Comparison of ENCODE assay signal across 27 cellular contexts in the genomic region with DNA sequence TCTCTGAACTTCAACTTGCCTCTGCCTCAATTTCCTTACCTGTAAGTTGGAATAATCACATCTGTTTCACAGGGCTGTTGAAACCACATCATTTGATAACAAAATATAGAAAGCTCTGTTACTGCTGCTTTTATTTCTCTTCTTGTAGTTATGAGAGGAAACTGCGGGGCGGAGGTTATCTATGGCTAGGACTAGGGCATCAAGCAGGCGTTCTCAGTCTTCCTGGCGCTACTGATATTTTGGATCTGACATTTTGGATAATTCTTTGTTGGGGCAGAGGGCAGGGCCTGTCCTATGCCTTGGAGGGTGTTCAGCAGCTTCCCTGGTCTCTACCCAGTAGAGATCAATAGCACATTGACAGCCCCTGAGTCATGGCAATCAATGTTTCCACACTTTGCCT. TPM values are rescaled to one million over a fixed set of nuclear protein-coding genes. Genes with fewer than 3 reads are reported as not detected.
DNase-seq lines count a peak whose midpoint lies in the region; ATAC-seq, FAIRE-seq and TF ChIP-seq lines count a peak whose summit lies in the region.
"Had no signal": no experiment of that assay in that cellular context is flagged by ENCODE, and none has a peak within 500 bp of the region (broad histone marks: within the 10 kb centered on the region; RNA-seq: fewer than 3 reads in every experiment).

No MANE protein-coding gene starts in this region.

- BruUV-seq in HepG2 (replicated peaks; lab: Mats Ljungman, UMichigan) = no TSS peak

- no peak for TF ChIP-seq CTCF in liver (IDR thresholded peaks at IDR 0.05; ENCODE audit: low read depth, low read length, missing input control)
- TF ChIP-seq CTCF in HepG2 (CRISPR knock-in tag; IDR thresholded peaks at IDR 0.05) = no peak
- no peak for TF ChIP-seq CTCF in endothelial cell (IDR thresholded peaks at IDR 0.05; ENCODE audit: unreplicated experiment)
- TF ChIP-seq CTCF in nephron progenitor cell (IDR thresholded peaks at IDR 0.05) = no peak
- TF ChIP-seq CTCF in dorsolateral prefrontal cortex (IDR thresholded peaks at IDR 0.05 in 54 of 56, conservative IDR thresholded peaks at IDR 0.05 in 2 of 56; ENCODE audit: low read depth in 1 of 56, partially characterized antibody in 56 of 56) = no peak

- H3K4me3 Mint-ChIP-seq in endothelial cell (ENCODE audit: unreplicated experiment) = peak overlapping the region; percentile 69
- H3K4me3 Mint-ChIP-seq in nephron progenitor cell = peak overlapping the region; percentile 28
- H3K4me3 Mint-ChIP-seq: GM23338, HFFc6, IgD-negative memory B cell had no signal

- peaks cover 16% of the 10 kb centered on the region for H3K79me2 ChIP-seq in HepG2 (ENCODE audit: insufficient read depth, low read length)

- H3K9ac ChIP-seq in liver (ENCODE audit: low read depth in 1 of 2, low read length in 2 of 2) (no peak overlapping the region), HepG2 (ENCODE audit: insufficient read depth, low read depth, low read length) (no peak overlapping the region)
- H3K9ac ChIP-seq: BLaER1, KMS-11 had no signal

- H3K27me3 Mint-ChIP-seq in endothelial cell (ENCODE audit: unreplicated experiment) = peaks cover 20% of the 10 kb centered on the region
- H3K27me3 Mint-ChIP-seq in nephron progenitor cell (ENCODE audit: low read depth, poor library complexity) = peaks cover 5% of the 10 kb centered on the region

- WGBS in liver = 83% methylated on average over 4 of the region's 4 CpGs
- 99% methylated on average over 4 of the region's 4 CpGs for WGBS in HepG2 (ENCODE audit: low lambda C conversion rate)

- intact Hi-C loops in HepG2 (cut with micrococcal nuclease; ENCODE audit: unreplicated experiment) (no loop called here), dorsolateral prefrontal cortex (cut with DNase I) (loop anchor here in 1 of 2 donors (5.0 kb wide), 1 partner anchor 270 kb away; no protein-coding TSS in a partner anchor)

- no peak overlapping the region for H3K4me2 ChIP-seq in HepG2 (ENCODE audit: low read depth, low read length)
- H3K4me2 ChIP-seq: BLaER1, GM23338, KMS-11 had no signal

- TF ChIP-seq EP300 in HepG2 (IDR thresholded peaks at IDR 0.05; ENCODE audit: low read depth in 2 of 2, low read length in 2 of 2) (no peak), HepG2 (CRISPR knock-in tag; IDR thresholded peaks at IDR 0.05; ENCODE audit: borderline replicate concordance) (no peak)

- H3K4me1 Mint-ChIP-seq in endothelial cell (ENCODE audit: unreplicated experiment) (peaks cover 17% of the 10 kb centered on the region), nephron progenitor cell (peaks cover 35% of the 10 kb centered on the region)

- peaks cover 0 to 2% (median 0%) of the 10 kb centered on the region in 4 donors for H3K27me3 ChIP-seq in liver (ENCODE audit: control insufficient read depth in 4 of 4, insufficient read depth in 4 of 4, low read length in 3 of 4)
- no peaks in the 10 kb centered on the region for H3K27me3 ChIP-seq in HepG2 (ENCODE audit: control insufficient read depth in 1 of 2, insufficient read depth in 2 of 2, low read length in 2 of 2)
- no peaks in the 10 kb centered on the region for H3K27me3 ChIP-seq in dorsolateral prefrontal cortex

- H3K27ac Mint-ChIP-seq in endothelial cell (ENCODE audit: unreplicated experiment) (no peak overlapping the region), nephron progenitor cell (no peak overlapping the region)
- H3K27ac Mint-ChIP-seq: CD4-positive, CD25-positive, alpha-beta regulatory T cell; GM23338; HFFc6; IgD-negative memory B cell had no signal

- no peak for FAIRE-seq in HepG2 (lab: Jason Lieb, UNC)
- FAIRE-seq: D721Med, GM18507 had no signal

- H3K9me3 Mint-ChIP-seq in endothelial cell (ENCODE audit: unreplicated experiment) (no peaks in the 10 kb centered on the region), nephron progenitor cell (no peaks in the 10 kb centered on the region)
- H3K9me3 Mint-ChIP-seq: CD4-positive, CD25-positive, alpha-beta regulatory T cell; GM23338; H9; HFFc6; IgD-negative memory B cell had no signal

- H3K9me3 ChIP-seq in liver (ENCODE audit: control insufficient read depth in 4 of 4, low read length in 3 of 4) = no peaks in the 10 kb centered on the region
- H3K9me3 ChIP-seq in HepG2 (ENCODE audit: low read length) = no peaks in the 10 kb centered on the region
- H3K9me3 ChIP-seq: BLaER1 had no signal

- POLR2A ChIA-PET in HepG2 (lab: Yijun Ruan, JAX) = interaction anchor here (0.6 kb wide), 1 partner anchor 9 kb away, joined by 3 read pairs; no protein-coding TSS in a partner anchor

- H3K27ac ChIP-seq in liver (ENCODE audit: low read depth in 1 of 2, low read length in 2 of 2) (no peak overlapping the region), HepG2 (ENCODE audit: extremely low read length, insufficient read depth, low read length) (no peak overlapping the region), dorsolateral prefrontal cortex (no peak overlapping the region)
- H3K27ac ChIP-seq: BLaER1, KMS-11, SJSA1 had no signal

- H3K36me3 ChIP-seq in liver (ENCODE audit: control insufficient read depth in 4 of 4, insufficient read depth in 3 of 4, low read depth in 1 of 4, low read length in 3 of 4) (no peaks in the 10 kb centered on the region), HepG2 (replicated peaks in 1 of 2; ENCODE audit: control insufficient read depth in 1 of 2, insufficient read depth in 2 of 2, low read length in 2 of 2) (peaks cover 16 to 33% of the 10 kb centered on the region in 2 experiments; a peak in 4 of 5 replicates)
- H3K36me3 ChIP-seq: BLaER1 had no signal

- DNase-seq in HepG2 (ENCODE audit: low spot score) (no peak), endothelial cell (ENCODE audit: low spot score) (no peak), nephron progenitor cell (no peak), SIG-M5 treated with dmso at 0.1 percent for 504 hours (lab: John Stamatoyannopoulos, UW; ENCODE audit: unreplicated experiment) (no peak), dorsolateral prefrontal cortex (no peak)
- DNase-seq: CD4-positive, CD25-positive, alpha-beta regulatory T cell; H9; HFFc6; NCI-H1048; NCI-H1417; NCI-H1694; NCI-H2029 treated with DMSO at 0.1 percent for 48 hours; NCI-H446 treated with DMSO at 0.1 percent for 48 hours; NCI-H526; NCI-H82; NK-92 treated with Interleukin-12 subunit alpha and Interleukin-12 subunit beta, amount 100 ng/mL, for 24 hours; PC-3 had no signal

- H3K4me3 ChIP-seq in liver (ENCODE audit: low read depth in 1 of 3, low read length in 3 of 3) (no peak overlapping the region), HepG2 (replicated peaks in 1 of 3; ENCODE audit: insufficient read depth in 1 of 3, low read depth in 2 of 3, low read length in 3 of 3) (no peak overlapping the region), dorsolateral prefrontal cortex (no peak overlapping the region)
- H3K4me3 ChIP-seq: BLaER1, GM23338, SJSA1 had no signal

- in situ Hi-C loops in HepG2 (cut with HindIII; ENCODE audit: extremely low pct_ligation_motif_present, low pct_unique_long_range_greater_than_20kb) = no loop called here

- TF ChIP-seq RAD21 in liver (IDR thresholded peaks at IDR 0.05) = no peak
- no peak for TF ChIP-seq RAD21 in HepG2 (CRISPR knock-in tag; IDR thresholded peaks at IDR 0.05)

- H4K20me1 ChIP-seq in HepG2 (ENCODE audit: insufficient read depth, low read length) = no peaks in the 10 kb centered on the region

- H3K36me3 Mint-ChIP-seq in endothelial cell (ENCODE audit: low read depth, unreplicated experiment) (peaks cover 27% of the 10 kb centered on the region), nephron progenitor cell (ENCODE audit: low read depth) (peaks cover 54% of the 10 kb centered on the region)
- H3K36me3 Mint-ChIP-seq: CD4-positive, CD25-positive, alpha-beta regulatory T cell had no signal

- no peak for ATAC-seq in HepG2
- no peak for ATAC-seq in GM19467 (IDR thresholded peaks at IDR 0.05; ENCODE audit: unreplicated experiment)
- ATAC-seq in GM18909 (IDR thresholded peaks at IDR 0.05; ENCODE audit: poor library complexity, unreplicated experiment) = no peak
- ATAC-seq: GM23338, PC-3 had no signal

- H3K4me1 ChIP-seq in liver (ENCODE audit: control insufficient read depth in 4 of 4, insufficient read depth in 4 of 4, low read length in 3 of 4) (peaks cover 7 to 17% (median 12%) of the 10 kb centered on the region in 4 donors), HepG2 (ENCODE audit: insufficient read depth, low read length) (peaks cover 20% of the 10 kb centered on the region)

- CTCF ChIA-PET in HepG2 (lab: Yijun Ruan, JAX; ENCODE audit: low intra/inter-chr PET ratio, low total read pairs) = no interaction called here

- TF ChIP-seq POLR2A in HepG2 (IDR thresholded peaks at IDR 0.05; ENCODE audit: insufficient read depth in 1 of 2, low read depth in 2 of 2, low read length in 2 of 2) = no peak

- H2AFZ ChIP-seq in HepG2 (ENCODE audit: low read length) = no peak overlapping the region
- H2AFZ ChIP-seq: GM23338 had no signal

RNA-seq across cellular contexts. Expression of a gene that starts 3.9 kb away (rescaled TPM):
- total RNA-seq in liver = 1 to 10 TPM; 1.5 to 1.9 TPM
- polyA plus RNA-seq in liver = 1 to 10 TPM in 1 of 2 donors, under 1 TPM in 1; 0.42 to 1.7 TPM
- total RNA-seq in HepG2 (2016; rRNA removed; fragmentation: Illumina TruSeq; extraction: Trizol) = 7.9 and 20.5 TPM in 2 replicates
- 14.4 and 19.9 TPM in 2 replicates for total RNA-seq in HepG2 (2016; cell fraction: cytosol; rRNA removed; fragmentation: Illumina TruSeq; extraction: Trizol; ENCODE audit: low read depth)
- total RNA-seq in HepG2 (2016; cell fraction: insoluble cytoplasmic fraction; rRNA removed; fragmentation: Illumina TruSeq; extraction: Trizol) = 6.3 and 20.7 TPM in 2 replicates
- 5.4 and 5.7 TPM in 2 replicates for total RNA-seq in HepG2 (2016; cell fraction: membrane; rRNA removed; fragmentation: Illumina TruSeq; extraction: Trizol)
- total RNA-seq in HepG2 (2016; cell fraction: nucleus; rRNA removed; fragmentation: Illumina TruSeq; extraction: Trizol) = 23.7 and 28.0 TPM in 2 replicates
- 20.1 and 21.1 TPM in 2 replicates for polyA plus RNA-seq in HepG2 (2011; rRNA removed)
- polyA plus RNA-seq in HepG2 (2011; cell fraction: cytosol; rRNA removed) = 12.3 and 21.8 TPM in 2 replicates
- 72.0 and 79.4 TPM in 2 replicates for polyA plus RNA-seq in HepG2 (2011; cell fraction: nucleus; rRNA removed)
- 20.2 and 27.2 TPM in 2 replicates for polyA plus RNA-seq in HepG2 (2012)
- polyA plus RNA-seq in HepG2 (2016; cell fraction: cytosol; fragmentation: Illumina TruSeq; extraction: Trizol; ENCODE audit: low read depth) = 1.8 and 2.1 TPM in 2 replicates
- 8.0 and 10.2 TPM in 2 replicates for polyA plus RNA-seq in HepG2 (2016; cell fraction: insoluble cytoplasmic fraction; fragmentation: Illumina TruSeq; extraction: Trizol; ENCODE audit: low read depth)
- 3.0 and 3.3 TPM in 2 replicates for polyA plus RNA-seq in HepG2 (2016; cell fraction: membrane; fragmentation: Illumina TruSeq; extraction: Trizol; ENCODE audit: low read depth)
- 52.6 and 56.5 TPM in 2 replicates for polyA plus RNA-seq in HepG2 (2016; cell fraction: nucleus; fragmentation: Illumina TruSeq; extraction: Trizol; ENCODE audit: insufficient read depth, low read depth)
- polyA minus RNA-seq in HepG2 (2011; rRNA and poly(A)+ RNA removed; ENCODE audit: low replicate concordance) = 0.12 and 24.7 TPM in 2 replicates
- 10.2 and 13.7 TPM in 2 replicates for polyA minus RNA-seq in HepG2 (2011; cell fraction: cytosol; rRNA and poly(A)+ RNA removed)
- polyA minus RNA-seq in HepG2 (2011; cell fraction: nucleus; rRNA and poly(A)+ RNA removed) = 19.1 and 20.3 TPM in 2 replicates
- 48.8 TPM for total RNA-seq in endothelial cell (ENCODE audit: unreplicated experiment)
- 10 to 100 TPM; 14.2 to 61.4 (median 29.3) TPM for total RNA-seq in dorsolateral prefrontal cortex
- polyA plus RNA-seq: IgD-negative memory B cell had no signal

RNA-seq across cellular contexts. Expression of a gene that starts 8.6 kb away (rescaled TPM):
- under 1 TPM in 1 of 2 donors, not detected in 1; under 0.01 TPM for total RNA-seq in liver
- under 1 TPM in 1 of 2 donors, not detected in 1; 0.12 TPM for polyA plus RNA-seq in liver
- total RNA-seq in HepG2 (2016; rRNA removed; fragmentation: Illumina TruSeq; extraction: Trizol) = 0.17 and 1.3 TPM in 2 replicates
- total RNA-seq in HepG2 (2016; cell fraction: cytosol; rRNA removed; fragmentation: Illumina TruSeq; extraction: Trizol; ENCODE audit: low read depth) = 0.26 and 0.30 TPM in 2 replicates
- total RNA-seq in HepG2 (2016; cell fraction: insoluble cytoplasmic fraction; rRNA removed; fragmentation: Illumina TruSeq; extraction: Trizol) = 0.15 and 0.84 TPM in 2 replicates
- 0.14 and 0.46 TPM in 2 replicates for total RNA-seq in HepG2 (2016; cell fraction: membrane; rRNA removed; fragmentation: Illumina TruSeq; extraction: Trizol)
- total RNA-seq in HepG2 (2016; cell fraction: nucleus; rRNA removed; fragmentation: Illumina TruSeq; extraction: Trizol) = 0.84 and 2.6 TPM in 2 replicates
- 3.6 and 3.8 TPM in 2 replicates for polyA plus RNA-seq in HepG2 (2011; rRNA removed)
- 0.58 and 1.0 TPM in 2 replicates for polyA plus RNA-seq in HepG2 (2011; cell fraction: cytosol; rRNA removed)
- 31.0 and 48.1 TPM in 2 replicates for polyA plus RNA-seq in HepG2 (2011; cell fraction: nucleus; rRNA removed)
- polyA plus RNA-seq in HepG2 (2012) = 1.9 and 2.1 TPM in 2 replicates
- polyA plus RNA-seq in HepG2 (2016; cell fraction: cytosol; fragmentation: Illumina TruSeq; extraction: Trizol; ENCODE audit: low read depth) = 0.17 and 0.24 TPM in 2 replicates
- polyA plus RNA-seq in HepG2 (2016; cell fraction: insoluble cytoplasmic fraction; fragmentation: Illumina TruSeq; extraction: Trizol; ENCODE audit: low read depth) = 0.56 and 0.57 TPM in 2 replicates
- 0.18 and 0.34 TPM in 2 replicates for polyA plus RNA-seq in HepG2 (2016; cell fraction: membrane; fragmentation: Illumina TruSeq; extraction: Trizol; ENCODE audit: low read depth)
- polyA plus RNA-seq in HepG2 (2016; cell fraction: nucleus; fragmentation: Illumina TruSeq; extraction: Trizol; ENCODE audit: insufficient read depth, low read depth) = 9.0 and 13.6 TPM in 2 replicates
- polyA minus RNA-seq in HepG2 (2011; rRNA and poly(A)+ RNA removed; ENCODE audit: low replicate concordance) = 0.07 and 2.9 TPM in 2 replicates
- not detected in 2 replicates for polyA minus RNA-seq in HepG2 (2011; cell fraction: cytosol; rRNA and poly(A)+ RNA removed)
- polyA minus RNA-seq in HepG2 (2011; cell fraction: nucleus; rRNA and poly(A)+ RNA removed) = 8.1 and 8.2 TPM in 2 replicates
- 9.0 TPM for total RNA-seq in endothelial cell (ENCODE audit: unreplicated experiment)
- 10 to 100 TPM in 110 of 120 experiments, 1 to 10 TPM in 10; 6.0 to 46.0 (median 17.9) TPM for total RNA-seq in dorsolateral prefrontal cortex
- total RNA-seq: CD4-positive, CD25-positive, alpha-beta regulatory T cell; PC-3; SJSA1 had no signal
- polyA plus RNA-seq: CD4-positive, CD25-positive, alpha-beta regulatory T cell; IgD-negative memory B cell had no signal

RNA-seq across cellular contexts. Expression of a gene that starts 10.5 kb away (rescaled TPM):
- total RNA-seq in liver (1 to 10 TPM in 1 of 2 donors, under 1 TPM in 1; 0.59 to 2.1 TPM), HepG2 (2016; rRNA removed; fragmentation: Illumina TruSeq; extraction: Trizol) (not detected in 2 replicates), endothelial cell (ENCODE audit: unreplicated experiment) (52.7 TPM), dorsolateral prefrontal cortex (100 to 1,000 TPM in 117 of 120 experiments, 10 to 100 TPM in 3; 49.5 to 245 (median 167) TPM)
- polyA plus RNA-seq in liver (1 to 10 TPM; 1.4 to 2.4 TPM), HepG2 (2011; rRNA removed) (0.08 and 0.10 TPM in 2 replicates)
- not detected in 2 replicates for total RNA-seq in HepG2 (2016; cell fraction: cytosol; rRNA removed; fragmentation: Illumina TruSeq; extraction: Trizol; ENCODE audit: low read depth)
- not detected in 2 replicates for total RNA-seq in HepG2 (2016; cell fraction: insoluble cytoplasmic fraction; rRNA removed; fragmentation: Illumina TruSeq; extraction: Trizol)
- total RNA-seq in HepG2 (2016; cell fraction: membrane; rRNA removed; fragmentation: Illumina TruSeq; extraction: Trizol) = not detected in 2 replicates
- total RNA-seq in HepG2 (2016; cell fraction: nucleus; rRNA removed; fragmentation: Illumina TruSeq; extraction: Trizol) = not detected in 2 replicates
- polyA plus RNA-seq in HepG2 (2011; cell fraction: cytosol; rRNA removed) = 0.05 and 0.08 TPM in 2 replicates
- polyA plus RNA-seq in HepG2 (2011; cell fraction: nucleus; rRNA removed) = 0.34 and 0.66 TPM in 2 replicates
- polyA plus RNA-seq in HepG2 (2012) = 0.51 and 0.78 TPM in 2 replicates
- not detected in 2 replicates for polyA plus RNA-seq in HepG2 (2016; cell fraction: cytosol; fragmentation: Illumina TruSeq; extraction: Trizol; ENCODE audit: low read depth)
- polyA plus RNA-seq in HepG2 (2016; cell fraction: insoluble cytoplasmic fraction; fragmentation: Illumina TruSeq; extraction: Trizol; ENCODE audit: low read depth) = not detected in 2 replicates
- polyA plus RNA-seq in HepG2 (2016; cell fraction: membrane; fragmentation: Illumina TruSeq; extraction: Trizol; ENCODE audit: low read depth) = not detected in 2 replicates
- not detected in 2 replicates for polyA plus RNA-seq in HepG2 (2016; cell fraction: nucleus; fragmentation: Illumina TruSeq; extraction: Trizol; ENCODE audit: insufficient read depth, low read depth)
- not detected in 2 replicates for polyA minus RNA-seq in HepG2 (2011; rRNA and poly(A)+ RNA removed; ENCODE audit: low replicate concordance)
- polyA minus RNA-seq in HepG2 (2011; cell fraction: cytosol; rRNA and poly(A)+ RNA removed) = not detected in 2 replicates
- polyA minus RNA-seq in HepG2 (2011; cell fraction: nucleus; rRNA and poly(A)+ RNA removed) = not detected in 2 replicates
- total RNA-seq: CD4-positive, CD25-positive, alpha-beta regulatory T cell; PC-3 had no signal
- polyA plus RNA-seq: CD4-positive, CD25-positive, alpha-beta regulatory T cell; IgD-negative memory B cell had no signal

RNA-seq across cellular contexts. Expression of a gene that starts 19.0 kb away (rescaled TPM):
- total RNA-seq in liver = 10 to 100 TPM in 1 of 2 donors, under 1 TPM in 1; 0.25 to 26.0 TPM
- 1 to 10 TPM; 1.3 to 3.9 TPM for polyA plus RNA-seq in liver
- total RNA-seq in HepG2 (2016; rRNA removed; fragmentation: Illumina TruSeq; extraction: Trizol) = 51.9 and 56.5 TPM in 2 replicates
- 18.2 and 19.1 TPM in 2 replicates for total RNA-seq in HepG2 (2016; cell fraction: cytosol; rRNA removed; fragmentation: Illumina TruSeq; extraction: Trizol; ENCODE audit: low read depth)
- total RNA-seq in HepG2 (2016; cell fraction: insoluble cytoplasmic fraction; rRNA removed; fragmentation: Illumina TruSeq; extraction: Trizol) = 50.0 and 55.6 TPM in 2 replicates
- total RNA-seq in HepG2 (2016; cell fraction: membrane; rRNA removed; fragmentation: Illumina TruSeq; extraction: Trizol) = 20.4 and 21.6 TPM in 2 replicates
- 31.7 and 43.0 TPM in 2 replicates for total RNA-seq in HepG2 (2016; cell fraction: nucleus; rRNA removed; fragmentation: Illumina TruSeq; extraction: Trizol)
- 21.8 and 32.7 TPM in 2 replicates for polyA plus RNA-seq in HepG2 (2011; rRNA removed)
- polyA plus RNA-seq in HepG2 (2011; cell fraction: cytosol; rRNA removed) = 13.5 and 33.7 TPM in 2 replicates
- 64.2 and 90.2 TPM in 2 replicates for polyA plus RNA-seq in HepG2 (2011; cell fraction: nucleus; rRNA removed)
- 11.7 and 21.3 TPM in 2 replicates for polyA plus RNA-seq in HepG2 (2012)
- 16.4 and 16.7 TPM in 2 replicates for polyA plus RNA-seq in HepG2 (2016; cell fraction: cytosol; fragmentation: Illumina TruSeq; extraction: Trizol; ENCODE audit: low read depth)
- 57.9 and 60.0 TPM in 2 replicates for polyA plus RNA-seq in HepG2 (2016; cell fraction: insoluble cytoplasmic fraction; fragmentation: Illumina TruSeq; extraction: Trizol; ENCODE audit: low read depth)
- 15.5 and 16.6 TPM in 2 replicates for polyA plus RNA-seq in HepG2 (2016; cell fraction: membrane; fragmentation: Illumina TruSeq; extraction: Trizol; ENCODE audit: low read depth)
- 101 and 114 TPM in 2 replicates for polyA plus RNA-seq in HepG2 (2016; cell fraction: nucleus; fragmentation: Illumina TruSeq; extraction: Trizol; ENCODE audit: insufficient read depth, low read depth)
- polyA minus RNA-seq in HepG2 (2011; rRNA and poly(A)+ RNA removed; ENCODE audit: low replicate concordance) = 37.9 and 93.4 TPM in 2 replicates
- polyA minus RNA-seq in HepG2 (2011; cell fraction: cytosol; rRNA and poly(A)+ RNA removed) = 13.8 and 22.5 TPM in 2 replicates
- polyA minus RNA-seq in HepG2 (2011; cell fraction: nucleus; rRNA and poly(A)+ RNA removed) = 19.8 and 31.5 TPM in 2 replicates
- 6.2 TPM for total RNA-seq in endothelial cell (ENCODE audit: unreplicated experiment)
- total RNA-seq in dorsolateral prefrontal cortex = 1 to 10 TPM in 109 of 120 experiments, under 1 TPM in 11; 0.58 to 4.1 (median 1.9) TPM

RNA-seq across cellular contexts. Expression of a gene that starts 19.8 kb away (rescaled TPM):
- 10 to 100 TPM; 39.8 to 41.0 TPM for total RNA-seq in liver
- polyA plus RNA-seq in liver = 10 to 100 TPM; 15.2 to 31.6 TPM
- 53.4 and 56.0 TPM in 2 replicates for total RNA-seq in HepG2 (2016; rRNA removed; fragmentation: Illumina TruSeq; extraction: Trizol)
- 5.2 and 5.4 TPM in 2 replicates for total RNA-seq in HepG2 (2016; cell fraction: cytosol; rRNA removed; fragmentation: Illumina TruSeq; extraction: Trizol; ENCODE audit: low read depth)
- total RNA-seq in HepG2 (2016; cell fraction: insoluble cytoplasmic fraction; rRNA removed; fragmentation: Illumina TruSeq; extraction: Trizol) = 45.2 and 58.2 TPM in 2 replicates
- total RNA-seq in HepG2 (2016; cell fraction: membrane; rRNA removed; fragmentation: Illumina TruSeq; extraction: Trizol) = 10.8 and 12.8 TPM in 2 replicates
- 32.6 and 33.8 TPM in 2 replicates for total RNA-seq in HepG2 (2016; cell fraction: nucleus; rRNA removed; fragmentation: Illumina TruSeq; extraction: Trizol)
- 39.6 and 42.8 TPM in 2 replicates for polyA plus RNA-seq in HepG2 (2011; rRNA removed)
- 27.0 and 32.1 TPM in 2 replicates for polyA plus RNA-seq in HepG2 (2011; cell fraction: cytosol; rRNA removed)
- polyA plus RNA-seq in HepG2 (2011; cell fraction: nucleus; rRNA removed) = 68.8 and 89.3 TPM in 2 replicates
- 27.9 and 33.1 TPM in 2 replicates for polyA plus RNA-seq in HepG2 (2012)
- 4.2 and 4.5 TPM in 2 replicates for polyA plus RNA-seq in HepG2 (2016; cell fraction: cytosol; fragmentation: Illumina TruSeq; extraction: Trizol; ENCODE audit: low read depth)
- 34.9 and 45.9 TPM in 2 replicates for polyA plus RNA-seq in HepG2 (2016; cell fraction: insoluble cytoplasmic fraction; fragmentation: Illumina TruSeq; extraction: Trizol; ENCODE audit: low read depth)
- 7.6 and 9.6 TPM in 2 replicates for polyA plus RNA-seq in HepG2 (2016; cell fraction: membrane; fragmentation: Illumina TruSeq; extraction: Trizol; ENCODE audit: low read depth)
- 58.8 and 61.0 TPM in 2 replicates for polyA plus RNA-seq in HepG2 (2016; cell fraction: nucleus; fragmentation: Illumina TruSeq; extraction: Trizol; ENCODE audit: insufficient read depth, low read depth)
- polyA minus RNA-seq in HepG2 (2011; rRNA and poly(A)+ RNA removed; ENCODE audit: low replicate concordance) = 91.2 and 159 TPM in 2 replicates
- polyA minus RNA-seq in HepG2 (2011; cell fraction: cytosol; rRNA and poly(A)+ RNA removed) = 29.6 and 30.0 TPM in 2 replicates
- 21.5 and 25.2 TPM in 2 replicates for polyA minus RNA-seq in HepG2 (2011; cell fraction: nucleus; rRNA and poly(A)+ RNA removed)
- 119 TPM for total RNA-seq in endothelial cell (ENCODE audit: unreplicated experiment)
- 100 to 1,000 TPM in 113 of 120 experiments, 10 to 100 TPM in 7; 77.3 to 191 (median 146) TPM for total RNA-seq in dorsolateral prefrontal cortex

Comparison
In these comparisons a context has a peak if more than half of its experiments do, and no peak if none do; other contexts are left out.
1. RNA of a gene that starts 10.5 kb away (total RNA-seq): 49.5 to 245 TPM in dorsolateral prefrontal cortex and 52.7 TPM in endothelial cell (single experiment); 0.59 to 2.1 TPM in liver and not detected in HepG2; every median in the first group is over 10 times any median in the second.